In the genomic region with DNA sequence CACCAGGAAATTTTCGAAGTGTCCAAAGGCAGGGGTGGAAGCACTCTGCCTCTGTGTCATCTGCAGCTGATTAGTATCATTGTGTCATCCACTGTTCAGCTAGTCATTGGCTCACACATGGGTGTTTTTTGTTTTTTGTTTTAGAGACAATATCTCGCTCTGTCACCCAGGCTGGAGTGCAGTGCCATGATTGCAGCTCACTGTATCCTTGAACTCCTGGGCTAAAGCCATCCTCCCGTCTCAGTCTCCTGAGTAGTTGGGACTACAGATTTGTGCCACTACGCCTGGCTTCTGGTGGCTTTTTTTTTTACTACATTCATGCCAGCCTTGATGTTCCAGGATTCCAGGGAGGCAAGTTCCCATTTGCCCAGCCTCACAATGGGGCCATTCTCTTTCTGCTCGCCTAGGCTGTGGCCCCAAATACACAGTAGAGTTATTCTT, we compare ENCODE assay signal across 1 cellular context.
TF ChIP-seq lines count a peak whose summit lies in the region.

No MANE protein-coding gene starts in this region.

TF ChIP-seq in HepG2, 621 proteins besides CTCF, POLR2A, EP300 and RAD21:
- no peak for TF ChIP-seq ZNF883 (CRISPR knock-in tag; IDR thresholded peaks at IDR 0.05; ENCODE audit: not compliant biosample characterization)
- TF ChIP-seq GFI1 (CRISPR knock-in tag; IDR thresholded peaks at IDR 0.05; ENCODE audit: borderline replicate concordance): peak; percentile 40; the same call in 1 of the 2 replicates
- TF ChIP-seq HDAC6 (IDR thresholded peaks at IDR 0.05; ENCODE audit: low read depth, low read length): no peak
